21 cellular contexts compared by ENCODE assay signal in genomic region chr17:81615401-81615930, GRCh38. TPM values are rescaled to one million over a fixed set of nuclear protein-coding genes. Genes with fewer than 3 reads are reported as not detected.
DNase-seq lines count a peak whose midpoint lies in the region; ATAC-seq and TF ChIP-seq lines count a peak whose summit lies in the region.
"Had no signal": no experiment of that assay in that cellular context is flagged by ENCODE, and none has a peak within 500 bp of the region (broad histone marks: within the 10 kb centered on the region; RNA-seq: fewer than 3 reads in every experiment).

No MANE protein-coding gene starts in this region.

- H3K36me3 Mint-ChIP-seq in chondrocyte (ENCODE audit: low read depth): peaks cover 20% of the 10 kb centered on the region
- H3K36me3 Mint-ChIP-seq in stimulated activated effector memory CD8-positive, alpha-beta T cell treated with anti-CD3 and anti-CD28 coated beads, Interleukin-12 subunit alpha, Interleukin-12 subunit beta, amount 100 ng/mL, for 72 hours: peaks cover 87% of the 10 kb centered on the region

- CTCF ChIA-PET in RWPE1 (lab: Yijun Ruan, JAX): no interaction called here

- H3K4me1 Mint-ChIP-seq in chondrocyte (ENCODE audit: low read depth): peaks cover 24% of the 10 kb centered on the region
- peaks cover 32% of the 10 kb centered on the region for H3K4me1 Mint-ChIP-seq in stimulated activated effector memory CD8-positive, alpha-beta T cell treated with anti-CD3 and anti-CD28 coated beads, Interleukin-12 subunit alpha, Interleukin-12 subunit beta, amount 100 ng/mL, for 72 hours
- H3K4me1 Mint-ChIP-seq: GM23338 had no signal

- intact Hi-C loops in heart right ventricle (cut with DNase I): no loop called here
- intact Hi-C loops in left cardiac atrium (cut with DNase I): no loop called here

- H3K4me1 ChIP-seq in heart right ventricle (peaks cover 7 to 43% (median 29%) of the 10 kb centered on the region in 9 donors), SJCRH30 (peaks cover 3% of the 10 kb centered on the region; the same call in 1 of the 2 replicates)
- H3K4me1 ChIP-seq: colonic mucosa had no signal

- no peak overlapping the region for H3K4me3 Mint-ChIP-seq in chondrocyte (ENCODE audit: unreplicated experiment)
- H3K4me3 Mint-ChIP-seq in stimulated activated effector memory CD8-positive, alpha-beta T cell treated with anti-CD3 and anti-CD28 coated beads, Interleukin-12 subunit alpha, Interleukin-12 subunit beta, amount 100 ng/mL, for 72 hours: no peak overlapping the region
- H3K4me3 Mint-ChIP-seq: GM23338, IgD-negative memory B cell had no signal

- ATAC-seq in heart right ventricle (no peak), left cardiac atrium (no peak)
- no peak for ATAC-seq in stimulated activated effector memory CD8-positive, alpha-beta T cell treated with anti-CD3 and anti-CD28 coated beads, Interleukin-12 subunit alpha, Interleukin-12 subunit beta, amount 100 ng/mL, for 72 hours
- ATAC-seq: GM23338 had no signal

- peak overlapping the region; percentile 94 for H3K27ac Mint-ChIP-seq in chondrocyte (ENCODE audit: unreplicated experiment)
- H3K27ac Mint-ChIP-seq in stimulated activated effector memory CD8-positive, alpha-beta T cell treated with anti-CD3 and anti-CD28 coated beads, Interleukin-12 subunit alpha, Interleukin-12 subunit beta, amount 100 ng/mL, for 72 hours: peak overlapping the region; percentile 94
- H3K27ac Mint-ChIP-seq: GM23338, IgD-negative memory B cell had no signal

- POLR2A ChIA-PET in RWPE1 (lab: Yijun Ruan, JAX; ENCODE audit: low non-redundant PET): interaction anchor here (0.5 kb wide), 1 partner anchor 17 kb away, joined by 5 read pairs; no protein-coding TSS in a partner anchor

- H3K36me3 ChIP-seq in heart right ventricle (peaks cover 0 to 81% (median 24%) of the 10 kb centered on the region in 9 donors), SJCRH30 (peaks cover 77% of the 10 kb centered on the region)

- DNase-seq in heart right ventricle (no peak), left cardiac atrium (no peak), RWPE1 (ENCODE audit: low spot score) (no peak), chondrocyte (ENCODE audit: low spot score) (no peak), SJCRH30 (no peak), NCI-H2107 (lab: John Stamatoyannopoulos, UW) (no peak), NCI-H2081 treated with DMSO at 0.1 percent for 48 hours (lab: John Stamatoyannopoulos, UW) (no peak)
- DNase-seq in stimulated activated effector memory CD8-positive, alpha-beta T cell treated with anti-CD3 and anti-CD28 coated beads, Interleukin-12 subunit alpha, Interleukin-12 subunit beta, amount 100 ng/mL, for 72 hours (ENCODE audit: low spot score in 2 of 2): no peak
- DNase-seq: activated CD4-positive, alpha-beta T cell treated with anti-CD3 and anti-CD28 coated beads for 1 hour; activated naive CD4-positive, alpha-beta T cell treated with Interleukin-2 at 50 U/mL for 16 hours; CD8-positive, alpha-beta memory T cell; colonic mucosa; DMS79; NCI-H1436; NCI-H2171; NCI-H526 treated with DMSO at 0.1 percent for 48 hours; nucleus accumbens had no signal

- peak overlapping the region; percentile 56 to 85 (median 70) for H3K27ac ChIP-seq in heart right ventricle
- H3K27ac ChIP-seq in RWPE1: peak overlapping the region; percentile 17
- H3K27ac ChIP-seq in SJCRH30: no peak overlapping the region
- H3K27ac ChIP-seq: colonic mucosa had no signal

- H3K27me3 Mint-ChIP-seq in chondrocyte (ENCODE audit: low read depth): no peaks in the 10 kb centered on the region
- H3K27me3 Mint-ChIP-seq: CD8-positive, alpha-beta memory T cell; IgD-negative memory B cell had no signal

- no peaks in the 10 kb centered on the region for H3K27me3 ChIP-seq in heart right ventricle
- H3K27me3 ChIP-seq in SJCRH30: no peaks in the 10 kb centered on the region
- H3K27me3 ChIP-seq: colonic mucosa had no signal

- H3K9me3 ChIP-seq in heart right ventricle: no peaks in the 10 kb centered on the region
- no peaks in the 10 kb centered on the region for H3K9me3 ChIP-seq in SJCRH30 (replicated peaks)
- H3K9me3 ChIP-seq: colonic mucosa had no signal

- WGBS in heart right ventricle, 2 donors: 89 to 91% methylated on average over 4 of the region's 4 CpGs

- no peak for TF ChIP-seq CTCF in heart right ventricle (IDR thresholded peaks at IDR 0.05)
- TF ChIP-seq CTCF in RWPE1 (conservative IDR thresholded peaks at IDR 0.05; ENCODE audit: low read depth): no peak
- no peak for TF ChIP-seq CTCF in chondrocyte (IDR thresholded peaks at IDR 0.05)

- H3K9me3 Mint-ChIP-seq in chondrocyte (ENCODE audit: low read depth): no peaks in the 10 kb centered on the region
- H3K9me3 Mint-ChIP-seq in stimulated activated effector memory CD8-positive, alpha-beta T cell treated with anti-CD3 and anti-CD28 coated beads, Interleukin-12 subunit alpha, Interleukin-12 subunit beta, amount 100 ng/mL, for 72 hours: no peaks in the 10 kb centered on the region
- H3K9me3 Mint-ChIP-seq: CD8-positive, alpha-beta memory T cell; IgD-negative memory B cell had no signal

- H3K4me3 ChIP-seq in heart right ventricle (no peak overlapping the region), SJCRH30 (no peak overlapping the region)
- H3K4me3 ChIP-seq: colonic mucosa, GM23338, lung had no signal

RNA-seq across cellular contexts. Expression of gene NPLOC4, which starts 21.4 kb away (rescaled TPM):
- total RNA-seq in heart right ventricle (100 to 1,000 TPM in 5 of 10 donors, 10 to 100 TPM in 5; 85.8 to 115 (median 98.8) TPM), left cardiac atrium (10 to 100 TPM; 67.2 to 97.1 TPM), chondrocyte (104 to 118 TPM (median 110 TPM) in 3 replicates)
- 10 to 100 TPM; 30.7 to 40.3 TPM for polyA plus RNA-seq in heart right ventricle
- 118 and 131 TPM in 2 replicates for total RNA-seq in SJCRH30 (2014; rRNA removed; shearing (Covaris generic))

RNA-seq across cellular contexts. Expression of gene TSPAN10, which starts 21.5 kb away (rescaled TPM):
- total RNA-seq in heart right ventricle (under 1 TPM; 0.12 to 0.57 (median 0.27) TPM), left cardiac atrium (under 1 TPM; 0.16 to 0.50 TPM), chondrocyte (1.7 to 2.2 TPM (median 1.8 TPM) in 3 replicates)
- under 1 TPM; 0.22 to 0.26 TPM for polyA plus RNA-seq in heart right ventricle
- total RNA-seq in SJCRH30 (2014; rRNA removed; shearing (Covaris generic)): 0.25 and 0.49 TPM in 2 replicates

RNA-seq across cellular contexts. Expression of gene PDE6G, which starts 40.9 kb away (rescaled TPM):
- 1 to 10 TPM in 1 of 10 donors, under 1 TPM in 1, not detected in 8; 0.38 to 1.3 TPM for total RNA-seq in heart right ventricle
- 1 to 10 TPM in 1 of 2 donors, not detected in 1; 1.3 TPM for polyA plus RNA-seq in heart right ventricle
- under 1 TPM in 1 of 2 donors, not detected in 1; 0.50 TPM for total RNA-seq in left cardiac atrium
- total RNA-seq in chondrocyte: not detected in 3 replicates
- total RNA-seq in SJCRH30 (2014; rRNA removed; shearing (Covaris generic)): 0.13 and 0.34 TPM in 2 replicates
- total RNA-seq: colonic mucosa, MCF 10A had no signal

RNA-seq across cellular contexts. Expression of gene OXLD1, which starts 50.9 kb away (rescaled TPM):
- total RNA-seq in heart right ventricle: 10 to 100 TPM; 12.6 to 21.6 (median 17.9) TPM
- 10 to 100 TPM; 36.0 to 51.8 TPM for polyA plus RNA-seq in heart right ventricle
- total RNA-seq in left cardiac atrium: 10 to 100 TPM; 20.9 to 23.6 TPM
- total RNA-seq in chondrocyte: 24.2 to 32.7 TPM (median 26.5 TPM) in 3 replicates
- total RNA-seq in SJCRH30 (2014; rRNA removed; shearing (Covaris generic)): 26.7 and 28.4 TPM in 2 replicates

RNA-seq across cellular contexts. Expression of gene CCDC137, which starts 51.1 kb away (rescaled TPM):
- total RNA-seq in heart right ventricle: 1 to 10 TPM; 3.4 to 9.7 (median 5.4) TPM
- 10 to 100 TPM; 11.3 to 14.4 TPM for polyA plus RNA-seq in heart right ventricle
- total RNA-seq in left cardiac atrium: 1 to 10 TPM; 7.2 to 8.9 TPM
- 13.8 to 19.1 TPM (median 15.4 TPM) in 3 replicates for total RNA-seq in chondrocyte
- 50.3 and 52.8 TPM in 2 replicates for total RNA-seq in SJCRH30 (2014; rRNA removed; shearing (Covaris generic))
